In the genomic region with DNA sequence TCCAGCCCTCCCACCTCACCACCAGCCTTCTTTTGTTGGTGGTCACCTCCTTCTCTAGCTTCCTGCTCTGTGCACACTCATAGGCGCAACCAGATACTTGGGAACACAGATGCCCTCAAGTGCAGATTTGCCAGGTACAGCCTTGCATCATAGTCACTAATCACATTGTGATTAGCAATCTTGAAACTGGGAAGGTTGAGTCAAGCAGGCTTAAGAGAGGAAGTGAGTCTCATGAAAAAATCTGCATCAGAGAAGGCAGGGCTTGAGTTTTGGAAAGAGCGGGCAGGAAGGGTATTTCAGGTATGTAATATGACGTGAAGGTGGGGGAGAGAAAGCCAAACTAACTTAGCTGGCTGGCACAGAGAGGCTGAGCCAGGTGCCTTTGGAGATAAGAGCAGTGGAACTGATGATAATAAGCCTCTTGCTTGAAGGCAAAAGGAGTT, we compare ENCODE assay signal across 9 cellular contexts. TPM values are rescaled to one million over a fixed set of nuclear protein-coding genes. Genes with fewer than 3 reads are reported as not detected.
DNase-seq lines count a peak whose midpoint lies in the region; ATAC-seq and TF ChIP-seq lines count a peak whose summit lies in the region.
"Had no signal": no experiment of that assay in that cellular context is flagged by ENCODE, and none has a peak within 500 bp of the region (broad histone marks: within the 10 kb centered on the region; RNA-seq: fewer than 3 reads in every experiment).

No MANE protein-coding gene starts in this region.

- H3K9me3 Mint-ChIP-seq in T-cell (no peaks in the 10 kb centered on the region), endothelial cell (ENCODE audit: unreplicated experiment) (no peaks in the 10 kb centered on the region)

- peak; percentile 29 for DNase-seq in NCI-H2196 (lab: John Stamatoyannopoulos, UW; ENCODE audit: unreplicated experiment)
- no peak for DNase-seq in NCI-H2196 treated with DMSO at 0.1 percent for 48 hours (lab: John Stamatoyannopoulos, UW; ENCODE audit: unreplicated experiment)
- peak in 30 of 34 experiments; percentile 7 to 61 (median 38) for DNase-seq in T-cell
- peak; percentile 99 for DNase-seq in epithelial cell of prostate (ENCODE audit: low read depth, low spot score)
- peak; percentile 55 for DNase-seq in stimulated activated naive CD4-positive, alpha-beta T cell treated with Interleukin-2 at 50 U/mL for 16 hours (lab: John Stamatoyannopoulos, UW)
- no peak for DNase-seq in SK-N-DZ (ENCODE audit: low spot score)
- no peak for DNase-seq in endothelial cell (ENCODE audit: low spot score)

- CTCF ChIA-PET in T-cell (lab: Charles Lee): interaction anchor here in 1 of 2 donors (0.7 to 3.0 kb wide), 6 partner anchors 10 to 58 kb away, joined by 3 to 6 read pairs (median 4); a partner anchor contains a TSS

- H3K4me1 Mint-ChIP-seq in T-cell (peaks cover 44 to 73% (median 50%) of the 10 kb centered on the region in 3 donors), endothelial cell (ENCODE audit: unreplicated experiment) (peaks cover 17% of the 10 kb centered on the region)

- no peak for TF ChIP-seq CTCF in endothelial cell (IDR thresholded peaks at IDR 0.05; ENCODE audit: unreplicated experiment)

- peak overlapping the region; percentile 100 for H3K27ac ChIP-seq in epithelial cell of prostate
- H3K27ac ChIP-seq: A549 had no signal

- H3K27me3 Mint-ChIP-seq in T-cell: no peaks in the 10 kb centered on the region
- H3K27me3 Mint-ChIP-seq in endothelial cell (ENCODE audit: unreplicated experiment): peaks cover 10% of the 10 kb centered on the region

- POLR2A ChIA-PET in T-cell (lab: Charles Lee): no interaction called here

- H3K36me3 Mint-ChIP-seq in T-cell: peaks cover 4% of the 10 kb centered on the region
- H3K36me3 Mint-ChIP-seq in endothelial cell (ENCODE audit: low read depth, unreplicated experiment): peaks cover 8% of the 10 kb centered on the region

- ATAC-seq in HG03060 (IDR thresholded peaks at IDR 0.05; ENCODE audit: low read depth, unreplicated experiment) (peak; percentile 40), T-cell (replicated peaks in 1 of 4) (peak in 1 of 4 experiments; percentile 17)
- ATAC-seq: A549 had no signal

- H3K27ac Mint-ChIP-seq in T-cell: peak overlapping the region; percentile 94 to 97
- H3K27ac Mint-ChIP-seq in endothelial cell (ENCODE audit: unreplicated experiment): no peak overlapping the region

- peak overlapping the region in 1 of 3 donors; percentile 24 for H3K4me3 Mint-ChIP-seq in T-cell
- H3K4me3 Mint-ChIP-seq in endothelial cell (ENCODE audit: unreplicated experiment): no peak overlapping the region

RNA-seq across cellular contexts. Expression of a gene that starts 2.7 kb away (rescaled TPM):
- total RNA-seq in T-cell: 10 to 100 TPM; 49.3 to 66.5 (median 62.4) TPM
- polyA plus RNA-seq in SK-N-DZ (2014; cell fraction: cytosol; rRNA removed): 22.8 TPM in 2 replicates
- polyA plus RNA-seq in SK-N-DZ (2014; cell fraction: nucleus; rRNA removed): 65.5 and 83.5 TPM in 2 replicates
- total RNA-seq in endothelial cell (ENCODE audit: unreplicated experiment): 17.7 TPM

RNA-seq across cellular contexts. Expression of a gene that starts 11.1 kb away (rescaled TPM):
- total RNA-seq in T-cell (10 to 100 TPM in 2 of 5 donors, 1 to 10 TPM in 3; 4.9 to 13.5 (median 9.4) TPM), endothelial cell (ENCODE audit: unreplicated experiment) (1.7 TPM)
- 0.39 and 4.4 TPM in 2 replicates for polyA plus RNA-seq in SK-N-DZ (2014; cell fraction: cytosol; rRNA removed)
- 3.9 and 5.1 TPM in 2 replicates for polyA plus RNA-seq in SK-N-DZ (2014; cell fraction: nucleus; rRNA removed)

RNA-seq across cellular contexts. Expression of a gene that starts 25.5 kb away (rescaled TPM):
- total RNA-seq in T-cell (10 to 100 TPM; 34.2 to 47.6 (median 39.1) TPM), endothelial cell (ENCODE audit: unreplicated experiment) (17.7 TPM)
- 6.6 and 14.0 TPM in 2 replicates for polyA plus RNA-seq in SK-N-DZ (2014; cell fraction: cytosol; rRNA removed)
- 23.3 and 31.0 TPM in 2 replicates for polyA plus RNA-seq in SK-N-DZ (2014; cell fraction: nucleus; rRNA removed)

RNA-seq across cellular contexts. Expression of a gene that starts 25.5 kb away (rescaled TPM):
- total RNA-seq in T-cell (10 to 100 TPM; 29.7 to 33.2 (median 30.8) TPM), endothelial cell (ENCODE audit: unreplicated experiment) (27.2 TPM)
- polyA plus RNA-seq in SK-N-DZ (2014; cell fraction: cytosol; rRNA removed): 17.9 and 21.3 TPM in 2 replicates
- 16.8 and 18.6 TPM in 2 replicates for polyA plus RNA-seq in SK-N-DZ (2014; cell fraction: nucleus; rRNA removed)

RNA-seq across cellular contexts. Expression of a gene that starts 31.7 kb away (rescaled TPM):
- total RNA-seq in T-cell (100 to 1,000 TPM; 119 to 160 (median 139) TPM), endothelial cell (ENCODE audit: unreplicated experiment) (25.4 TPM)
- 58.8 and 65.1 TPM in 2 replicates for polyA plus RNA-seq in SK-N-DZ (2014; cell fraction: cytosol; rRNA removed)
- 49.1 and 78.3 TPM in 2 replicates for polyA plus RNA-seq in SK-N-DZ (2014; cell fraction: nucleus; rRNA removed)

Comparison
In these comparisons a context has a peak if more than half of its experiments do, and no peak if none do; other contexts are left out.
1. DNase-seq: peak in NCI-H2196 (single experiment), T-cell (30 of 34), epithelial cell of prostate (single experiment) and stimulated activated naive CD4-positive, alpha-beta T cell treated with Interleukin-2 at 50 U/mL for 16 hours (single experiment); none in NCI-H2196 treated with DMSO at 0.1 percent for 48 hours (single experiment), SK-N-DZ (single experiment) and endothelial cell (single experiment).